8 cellular contexts compared by ENCODE assay signal in genomic region chr10:88386204-88386877, GRCh38.
DNase-seq lines count a peak whose midpoint lies in the region; ATAC-seq, FAIRE-seq and TF ChIP-seq lines count a peak whose summit lies in the region.

No MANE protein-coding gene starts in this region.

- CTCF ChIA-PET in GM12878 (lab: Yijun Ruan, JAX) = interaction anchor here (0.8 to 5.6 kb wide), 22 partner anchors 8 to 644 kb away, joined by 3 to 98 read pairs (median 6); partner anchors contain the start of genes ATAD1, KLLN and PTEN

- peak overlapping the region; percentile 85 for H3K9ac ChIP-seq in GM12878 (ENCODE audit: control insufficient read depth, insufficient read depth, low read length)

- H4K20me1 ChIP-seq in GM12878 (ENCODE audit: control insufficient read depth, insufficient read depth) = no peaks in the 10 kb centered on the region

- ATAC-seq in GM19328 (IDR thresholded peaks at IDR 0.05; ENCODE audit: unreplicated experiment) (peak; percentile 14), HG03342 (IDR thresholded peaks at IDR 0.05; ENCODE audit: unreplicated experiment) (peak; percentile 32), GM12878 (peak; percentile 49), lower lobe of right lung (peak; percentile 9 to 54)

- TF ChIP-seq EP300 in GM12878 (IDR thresholded peaks at IDR 0.05; ENCODE audit: borderline replicate concordance in 1 of 2, control insufficient read depth in 1 of 2, low read depth in 2 of 2, low read length in 2 of 2) = no peak; a peak in 1 of 4 replicates

- TF ChIP-seq POLR2A in GM12878 (IDR thresholded peaks at IDR 0.05; ENCODE audit: low read depth, low read length) = peak; percentile 30; the same call in 1 of the 2 replicates

- SMC1A ChIA-PET in GM12878 (lab: Charles Lee; ENCODE audit: uncharacterized antibody, unreplicated experiment) = interaction anchor here (0.6 to 10.1 kb wide), 49 partner anchors 8 to 742 kb away, joined by 3 to 192 read pairs (median 5); partner anchors contain the start of genes KLLN and PTEN

- H3K9me3 ChIP-seq in GM12878 (replicated peaks; ENCODE audit: control insufficient read depth, insufficient read depth, low read length) (peaks cover 3% of the 10 kb centered on the region; the same call in 2 of the 3 replicates), lower lobe of right lung (no peaks in the 10 kb centered on the region)

- peak overlapping the region; percentile 48; the same call in 1 of the 2 replicates for H3K4me3 ChIP-seq in GM12878
- H3K4me3 ChIP-seq in lower lobe of right lung = peak overlapping the region; percentile 16

- peak overlapping the region; percentile 99 for H3K27ac ChIP-seq in GM12878 (ENCODE audit: control insufficient read depth, insufficient read depth)
- H3K27ac ChIP-seq in lower lobe of right lung = peak overlapping the region; percentile 44

- FAIRE-seq in GM12878 (lab: Jason Lieb, UNC) = peak; percentile 27

- RAD21 ChIA-PET in GM12878 (lab: Charles Lee; ENCODE audit: unreplicated experiment) = interaction anchor here (0.5 to 7.3 kb wide), 45 partner anchors 9 to 1420 kb away, joined by 3 to 158 read pairs (median 6); partner anchors contain the start of genes ATAD1, KLLN and PTEN

- H3K4me2 ChIP-seq in GM12878 (ENCODE audit: control insufficient read depth, insufficient read depth) = peak overlapping the region; percentile 78

- H3K4me1 ChIP-seq in GM12878 (ENCODE audit: control insufficient read depth, insufficient read depth, low read length) (peaks cover 58% of the 10 kb centered on the region), lower lobe of right lung (peaks cover 19% of the 10 kb centered on the region)

- H3K27me3 ChIP-seq in GM12878 (replicated peaks in 1 of 2; ENCODE audit: control insufficient read depth in 2 of 2, insufficient read depth in 2 of 2, low read length in 1 of 2) (no peaks in the 10 kb centered on the region), lower lobe of right lung (ENCODE audit: low read depth) (no peaks in the 10 kb centered on the region)

- H3K36me3 ChIP-seq in GM12878 (ENCODE audit: control insufficient read depth in 2 of 2, insufficient read depth in 2 of 2, low read length in 1 of 2) = no peaks in the 10 kb centered on the region
- H3K36me3 ChIP-seq in lower lobe of right lung = no peaks in the 10 kb centered on the region

- 0% methylated on average over 3 of the region's 3 CpGs for WGBS in GM12878 (ENCODE audit: insufficient coverage, insufficient replicate concordance, low lambda C conversion rate, missing lambda C conversion rate)

- no peak for TF ChIP-seq RAD21 in GM12878 (IDR thresholded peaks at IDR 0.05; ENCODE audit: insufficient read depth, low read depth, low read length)

- POLR2A ChIA-PET in GM12878 (lab: Charles Lee) = interaction anchor here (0.6 to 5.3 kb wide), 15 partner anchors 51 to 1420 kb away, joined by 3 to 53 read pairs (median 5); partner anchors contain the start of genes KLLN and PTEN

- in situ Hi-C loops in ACHN (cut with HindIII; ENCODE audit: low pct_ligation_motif_present, low pct_unique_long_range_greater_than_20kb, low sequenced_read_pairs) = no loop called here
- in situ Hi-C loops in GM12878 (cut with MboI) = loop anchor here (5.0 kb wide), 1 partner anchor 524 kb away; the partner anchor contains the start of genes KLLN and PTEN

- H3K79me2 ChIP-seq in GM12878 (ENCODE audit: control insufficient read depth, insufficient read depth, low read length) = no peaks in the 10 kb centered on the region

- DNase-seq in ACHN (peak; percentile 70), GM12878 (ENCODE audit: low read depth, low spot score) (peak; percentile 85), lower lobe of right lung (no peak), cortex of kidney (lab: John Stamatoyannopoulos, UW) (no peak), T1000 (lab: John Stamatoyannopoulos, UW) (no peak)
- no peak for DNase-seq in stimulated activated CD4-positive, alpha-beta T cell treated with anti-CD3 and anti-CD28 coated beads, Interleukin-1b, Interleukin-23, amount 100 ng/mL, for 48 hours

- peak overlapping the region; percentile 56 for H2AFZ ChIP-seq in GM12878 (ENCODE audit: control insufficient read depth, low read depth, low read length)

- TF ChIP-seq CTCF in GM12878 (IDR thresholded peaks at IDR 0.05 in 2 of 3, conservative IDR thresholded peaks at IDR 0.05 in 1 of 3; ENCODE audit: control insufficient read depth in 2 of 3, extremely low read depth in 1 of 3, insufficient read depth in 1 of 3, low read depth in 3 of 3, low read length in 3 of 3) (no peak), lower lobe of right lung (IDR thresholded peaks at IDR 0.05) (no peak)

- TSS peak; percentile 89 for BruUV-seq in GM12878 (replicated peaks; lab: Mats Ljungman, UMichigan)

- intact Hi-C loops in GM12878 (cut with micrococcal nuclease; ENCODE audit: unreplicated experiment) = loop anchor here (1.0 to 5.0 kb wide), 4 partner anchors 94 to 322 kb away; no protein-coding TSS in a partner anchor
- intact Hi-C loops in lower lobe of right lung (cut with DNase I) = loop anchor here (5.0 kb wide), 1 partner anchor 519 kb away; no protein-coding TSS in a partner anchor

TF ChIP-seq in GM12878, 131 proteins besides CTCF, POLR2A, EP300 and RAD21 (continues in another document):
- 0 out of 2 replicates have a peak, but pooled peaks have one; percentile 72 for TF ChIP-seq STAT3 (IDR thresholded peaks at IDR 0.05; ENCODE audit: low read depth, low read length)
- peak; percentile 85 for TF ChIP-seq PKNOX1 (IDR thresholded peaks at IDR 0.05)
- TF ChIP-seq CHD2 (IDR thresholded peaks at IDR 0.05; ENCODE audit: borderline replicate concordance, low read depth, low read length) = 0 out of 2 replicates have a peak, but pooled peaks have one; percentile 2
- TF ChIP-seq ASH2L (IDR thresholded peaks at IDR 0.05; ENCODE audit: borderline replicate concordance, low read depth) = peak; percentile 100
- TF ChIP-seq IRF4 (IDR thresholded peaks at IDR 0.05; ENCODE audit: low read depth, low read length) = no peak
- 0 out of 2 replicates have a peak, but pooled peaks have one; percentile 9 for TF ChIP-seq MXI1 (IDR thresholded peaks at IDR 0.05; ENCODE audit: low read depth, low read length)
- 0 out of 4 replicates have a peak, but pooled peaks of 1 of the 2 experiments have one; percentile 55 for TF ChIP-seq CEBPB (IDR thresholded peaks at IDR 0.05; ENCODE audit: borderline replicate concordance in 1 of 2, low read depth in 2 of 2, low read length in 2 of 2)
- TF ChIP-seq EZH2 (IDR thresholded peaks at IDR 0.05; ENCODE audit: borderline replicate concordance, control insufficient read depth, low read depth, low read length) = 0 out of 2 replicates have a peak, but pooled peaks have one; percentile 6
- TF ChIP-seq NR2F1 (conservative IDR thresholded peaks at IDR 0.05) = peak; percentile 91
- TF ChIP-seq ZNF384 (IDR thresholded peaks at IDR 0.05; ENCODE audit: borderline replicate concordance, low read depth, low read length) = no peak
- peak; percentile 56 for TF ChIP-seq NR2C1 (IDR thresholded peaks at IDR 0.05)
- peak; percentile 85 for TF ChIP-seq MEF2B (IDR thresholded peaks at IDR 0.05; ENCODE audit: partially characterized antibody, poor library complexity, severe bottlenecking)
- no peak for TF ChIP-seq ZNF217 (IDR thresholded peaks at IDR 0.05)
- no peak for TF ChIP-seq TARDBP (IDR thresholded peaks at IDR 0.05; ENCODE audit: borderline replicate concordance)
- peak; percentile 96 for TF ChIP-seq SMAD1 (IDR thresholded peaks at IDR 0.05; ENCODE audit: low read depth, partially characterized antibody)
- TF ChIP-seq ZBTB33 (IDR thresholded peaks at IDR 0.05) = 0 out of 2 replicates have a peak, but pooled peaks have one; percentile 25
- TF ChIP-seq RFX5 (IDR thresholded peaks at IDR 0.05; ENCODE audit: low read depth, low read length) = 0 out of 2 replicates have a peak, but pooled peaks have one; percentile 30
- no peak for TF ChIP-seq NR2C2 (IDR thresholded peaks at IDR 0.05; ENCODE audit: borderline replicate concordance, control insufficient read depth, insufficient read length, low read depth)
- TF ChIP-seq RELB (IDR thresholded peaks at IDR 0.05; ENCODE audit: low read depth) = peak; percentile 19; the same call in 1 of the 2 replicates

Comparison
In these comparisons a context has a peak if more than half of its experiments do, and no peak if none do; other contexts are left out.
1. DNase-seq: peak in ACHN (single experiment) and GM12878 (single experiment); none in lower lobe of right lung (single experiment), cortex of kidney (single experiment), T1000 (single experiment) and stimulated activated CD4-positive, alpha-beta T cell treated with anti-CD3 and anti-CD28 coated beads, Interleukin-1b, Interleukin-23, amount 100 ng/mL, for 48 hours (single experiment).
2. Peak in every context shown above with its lines, with median percentiles within 50 percentile points of each other: ATAC-seq.